In the genomic region with DNA sequence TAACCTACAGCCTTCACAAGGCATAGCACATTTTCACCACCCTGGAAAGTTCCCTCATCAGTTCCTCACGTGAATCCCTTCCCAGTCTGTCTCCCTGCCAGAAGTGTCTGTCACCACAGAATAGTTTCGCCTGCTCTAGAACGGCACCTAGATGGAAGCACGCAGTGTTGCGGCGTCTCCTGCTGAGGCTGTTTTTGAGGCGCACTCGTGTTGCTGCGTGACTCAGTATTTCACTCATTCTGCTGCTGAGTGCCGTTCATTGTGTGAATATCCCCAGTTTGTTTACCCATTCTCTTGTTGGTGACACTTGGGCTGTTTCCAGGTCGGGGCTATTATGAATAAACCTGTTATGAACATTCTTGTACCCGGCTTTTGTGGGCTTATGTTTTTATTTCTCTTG, we compare ENCODE assay signal across 1 cellular context.
TF ChIP-seq lines count a peak whose summit lies in the region.

No MANE protein-coding gene starts in this region.

TF ChIP-seq in K562, 482 proteins besides CTCF, POLR2A, EP300 and RAD21 (continued from another document):
- TF ChIP-seq MGA (IDR thresholded peaks at IDR 0.05) (no peak; the same call in 1 of the 2 replicates), DLX4 (CRISPR knock-in tag; IDR thresholded peaks at IDR 0.05) (no peak), RBM22 (IDR thresholded peaks at IDR 0.05; ENCODE audit: low read depth, low read length, poor library complexity, severe bottlenecking) (no peak), CTBP1 (IDR thresholded peaks at IDR 0.05; ENCODE audit: borderline replicate concordance) (peak; percentile 71; the same call in 1 of the 2 replicates), MITF (IDR thresholded peaks at IDR 0.05) (no peak), SMAD1 (IDR thresholded peaks at IDR 0.05; ENCODE audit: low read depth, low read length, partially characterized antibody) (no peak), ZNF12 (CRISPR knock-in tag; IDR thresholded peaks at IDR 0.05) (no peak), ZNF146 (CRISPR knock-in tag; IDR thresholded peaks at IDR 0.05; ENCODE audit: unreplicated experiment) (no peak), SMARCA5 (IDR thresholded peaks at IDR 0.05) (no peak), NFIX (CRISPR knock-in tag; IDR thresholded peaks at IDR 0.05; ENCODE audit: low read depth) (no peak), ZBTB9 (CRISPR knock-in tag; IDR thresholded peaks at IDR 0.05) (no peak), EWSR1 (IDR thresholded peaks at IDR 0.05; ENCODE audit: borderline replicate concordance, low read depth, partially characterized antibody) (no peak), ELF4 (CRISPR knock-in tag; IDR thresholded peaks at IDR 0.05) (no peak)
